ENCODE assay signal across 1 cellular context in genomic region chr1:83959824-83960441, GRCh38.
TF ChIP-seq lines count a peak whose summit lies in the region.

No MANE protein-coding gene starts in this region.

TF ChIP-seq in SK-N-SH, 30 proteins besides CTCF, POLR2A, EP300 and RAD21 (continued from another document):
- no peak for TF ChIP-seq IRF3 (IDR thresholded peaks at IDR 0.05; ENCODE audit: low read depth, low read length)
- TF ChIP-seq PBX3 (IDR thresholded peaks at IDR 0.05): peak; percentile 97
- TF ChIP-seq, protein P1, sequence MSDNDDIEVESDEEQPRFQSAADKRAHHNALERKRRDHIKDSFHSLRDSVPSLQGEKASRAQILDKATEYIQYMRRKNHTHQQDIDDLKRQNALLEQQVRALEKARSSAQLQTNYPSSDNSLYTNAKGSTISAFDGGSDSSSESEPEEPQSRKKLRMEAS (IDR thresholded peaks at IDR 0.05; ENCODE audit: low read depth): no peak
- TF ChIP-seq, protein P2, sequence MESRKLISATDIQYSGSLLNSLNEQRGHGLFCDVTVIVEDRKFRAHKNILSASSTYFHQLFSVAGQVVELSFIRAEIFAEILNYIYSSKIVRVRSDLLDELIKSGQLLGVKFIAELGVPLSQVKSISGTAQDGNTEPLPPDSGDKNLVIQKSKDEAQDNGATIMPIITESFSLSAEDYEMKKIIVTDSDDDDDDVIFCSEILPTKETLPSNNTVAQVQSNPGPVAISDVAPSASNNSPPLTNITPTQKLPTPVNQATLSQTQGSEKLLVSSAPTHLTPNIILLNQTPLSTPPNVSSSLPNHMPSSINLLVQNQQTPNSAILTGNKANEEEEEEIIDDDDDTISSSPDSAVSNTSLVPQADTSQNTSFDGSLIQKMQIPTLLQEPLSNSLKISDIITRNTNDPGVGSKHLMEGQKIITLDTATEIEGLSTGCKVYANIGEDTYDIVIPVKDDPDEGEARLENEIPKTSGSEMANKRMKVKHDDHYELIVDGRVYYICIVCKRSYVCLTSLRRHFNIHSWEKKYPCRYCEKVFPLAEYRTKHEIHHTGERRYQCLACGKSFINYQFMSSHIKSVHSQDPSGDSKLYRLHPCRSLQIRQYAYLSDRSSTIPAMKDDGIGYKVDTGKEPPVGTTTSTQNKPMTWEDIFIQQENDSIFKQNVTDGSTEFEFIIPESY (IDR thresholded peaks at IDR 0.05; ENCODE audit: borderline replicate concordance, low read depth): no peak
- peak; percentile 66; the same call in 1 of the 2 replicates for TF ChIP-seq NFIC (IDR thresholded peaks at IDR 0.05; ENCODE audit: borderline replicate concordance)
- TF ChIP-seq YY1 (IDR thresholded peaks at IDR 0.05; ENCODE audit: low read depth): no peak
- TF ChIP-seq POLR2AphosphoS5 (IDR thresholded peaks at IDR 0.05; ENCODE audit: low read depth, low read length): peak; percentile 43; the same call in 1 of the 2 replicates
- no peak for TF ChIP-seq REST (IDR thresholded peaks at IDR 0.05; ENCODE audit: low read depth, low read length)
- TF ChIP-seq GABPA (IDR thresholded peaks at IDR 0.05; ENCODE audit: low read depth): no peak
- no peak for TF ChIP-seq EZH2phosphoT487 (IDR thresholded peaks at IDR 0.05; ENCODE audit: borderline replicate concordance, low read depth)
- TF ChIP-seq SIN3A (IDR thresholded peaks at IDR 0.05; ENCODE audit: borderline replicate concordance, low read depth, low read length): no peak
- no peak for TF ChIP-seq NRF1 (IDR thresholded peaks at IDR 0.05; ENCODE audit: low read depth, low read length)
- no peak for TF ChIP-seq CHD2 (IDR thresholded peaks at IDR 0.05; ENCODE audit: low read length, partially characterized antibody)
- TF ChIP-seq RCOR1 (IDR thresholded peaks at IDR 0.05; ENCODE audit: low read length): no peak
- TF ChIP-seq FOXM1 (IDR thresholded peaks at IDR 0.05; ENCODE audit: low read depth): peak; percentile 83
- no peak for TF ChIP-seq ELF1 (IDR thresholded peaks at IDR 0.05)
- TF ChIP-seq RXRA (IDR thresholded peaks at IDR 0.05; ENCODE audit: borderline replicate concordance, low read depth): no peak; the same call in 1 of the 2 replicates
- TF ChIP-seq FOXJ3 (CRISPR knock-in tag; IDR thresholded peaks at IDR 0.05): no peak
- peak; percentile 91 for TF ChIP-seq JUND (IDR thresholded peaks at IDR 0.05)
- no peak for TF ChIP-seq RFX5 (IDR thresholded peaks at IDR 0.05; ENCODE audit: low read length)
- TF ChIP-seq, protein P3, sequence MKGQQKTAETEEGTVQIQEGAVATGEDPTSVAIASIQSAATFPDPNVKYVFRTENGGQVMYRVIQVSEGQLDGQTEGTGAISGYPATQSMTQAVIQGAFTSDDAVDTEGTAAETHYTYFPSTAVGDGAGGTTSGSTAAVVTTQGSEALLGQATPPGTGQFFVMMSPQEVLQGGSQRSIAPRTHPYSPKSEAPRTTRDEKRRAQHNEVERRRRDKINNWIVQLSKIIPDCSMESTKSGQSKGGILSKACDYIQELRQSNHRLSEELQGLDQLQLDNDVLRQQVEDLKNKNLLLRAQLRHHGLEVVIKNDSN (IDR thresholded peaks at IDR 0.05; ENCODE audit: borderline replicate concordance, low read depth): no peak
- TF ChIP-seq MXI1 (IDR thresholded peaks at IDR 0.05; ENCODE audit: low read depth, low read length): no peak
- TF ChIP-seq TEAD4 (IDR thresholded peaks at IDR 0.05; ENCODE audit: borderline replicate concordance, insufficient read depth): peak; percentile 84
- peak; percentile 53; the same call in 1 of the 2 replicates for TF ChIP-seq MEF2A (IDR thresholded peaks at IDR 0.05; ENCODE audit: borderline replicate concordance, low read depth)
- no peak for TF ChIP-seq TAF1 (IDR thresholded peaks at IDR 0.05; ENCODE audit: borderline replicate concordance, low read depth, low read length)
- TF ChIP-seq, protein P4, sequence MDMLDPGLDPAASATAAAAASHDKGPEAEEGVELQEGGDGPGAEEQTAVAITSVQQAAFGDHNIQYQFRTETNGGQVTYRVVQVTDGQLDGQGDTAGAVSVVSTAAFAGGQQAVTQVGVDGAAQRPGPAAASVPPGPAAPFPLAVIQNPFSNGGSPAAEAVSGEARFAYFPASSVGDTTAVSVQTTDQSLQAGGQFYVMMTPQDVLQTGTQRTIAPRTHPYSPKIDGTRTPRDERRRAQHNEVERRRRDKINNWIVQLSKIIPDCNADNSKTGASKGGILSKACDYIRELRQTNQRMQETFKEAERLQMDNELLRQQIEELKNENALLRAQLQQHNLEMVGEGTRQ (IDR thresholded peaks at IDR 0.05; ENCODE audit: borderline replicate concordance, low read depth, low read length): no peak
- no peak; the same call in 1 of the 2 replicates for TF ChIP-seq GATA2 (CRISPR knock-in tag; IDR thresholded peaks at IDR 0.05)
